Comparison of ENCODE assay signal across 8 cellular contexts in the genomic region with DNA sequence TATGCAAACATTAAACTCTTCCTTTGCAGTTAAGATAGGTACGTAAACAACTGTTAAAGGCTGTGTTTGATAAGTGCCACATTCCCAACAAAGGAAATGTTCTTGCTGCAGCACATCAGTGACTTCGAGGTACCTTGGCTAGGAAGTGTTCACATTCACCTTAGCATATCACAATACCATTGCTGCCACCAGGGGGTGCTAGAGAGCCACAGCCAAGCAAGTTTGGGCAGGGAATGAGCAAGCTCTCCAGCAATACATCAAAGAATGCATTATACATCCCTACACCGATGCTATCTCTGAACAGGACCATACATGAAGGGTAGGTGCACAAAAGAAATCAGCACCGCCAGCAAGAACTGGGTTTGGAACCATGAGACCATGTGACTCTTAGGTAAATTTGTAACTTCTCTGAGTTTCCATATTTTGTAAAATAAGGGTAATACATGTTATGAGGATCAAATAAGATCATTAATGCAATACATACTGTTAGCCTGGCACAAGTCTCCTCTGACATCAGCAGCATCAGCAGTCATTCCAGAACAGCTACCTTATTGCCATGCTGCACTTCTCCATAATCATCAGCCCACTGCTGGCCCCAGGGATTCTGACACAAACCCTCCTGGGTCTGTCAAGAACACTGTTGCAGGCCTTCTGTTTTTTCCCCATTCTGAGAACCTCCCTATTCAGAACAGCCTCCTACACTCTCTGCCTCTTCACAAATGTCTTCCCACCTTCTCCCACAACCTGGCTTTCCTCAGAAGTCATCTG. TPM values are rescaled to one million over a fixed set of nuclear protein-coding genes. Genes with fewer than 3 reads are reported as not detected.
DNase-seq lines count a peak whose midpoint lies in the region; ATAC-seq and TF ChIP-seq lines count a peak whose summit lies in the region.

No MANE protein-coding gene starts in this region.

- TF ChIP-seq CTCF in BE2C (IDR thresholded peaks at IDR 0.05; ENCODE audit: low read depth, low read length) (peak; percentile 99), endothelial cell (IDR thresholded peaks at IDR 0.05; ENCODE audit: unreplicated experiment) (peak; percentile 95), mucosa of descending colon (IDR thresholded peaks at IDR 0.05) (peak; percentile 91)

- H3K36me3 ChIP-seq in BE2C: peaks cover 15% of the 10 kb centered on the region
- H3K36me3 ChIP-seq in mucosa of descending colon (ENCODE audit: low read depth): no peaks in the 10 kb centered on the region

- intact Hi-C loops in mucosa of descending colon (cut with DNase I, micrococcal nuclease): loop anchor here (5.0 to 10.0 kb wide), 2 partner anchors 84 to 262 kb away; no protein-coding TSS in a partner anchor

- peaks cover 9% of the 10 kb centered on the region for H3K4me1 Mint-ChIP-seq in endothelial cell (ENCODE audit: unreplicated experiment)

- no peaks in the 10 kb centered on the region for H3K9me3 Mint-ChIP-seq in endothelial cell (ENCODE audit: unreplicated experiment)

- H3K27me3 Mint-ChIP-seq in endothelial cell (ENCODE audit: unreplicated experiment): peaks cover 2% of the 10 kb centered on the region

- H3K9me3 ChIP-seq in BE2C (no peaks in the 10 kb centered on the region), mucosa of descending colon (no peaks in the 10 kb centered on the region)

- ATAC-seq in HG03565 (IDR thresholded peaks at IDR 0.05; ENCODE audit: unreplicated experiment) (peak; percentile 66), mucosa of descending colon (peak; percentile 95)

- H3K27me3 ChIP-seq in BE2C: no peaks in the 10 kb centered on the region

- H3K27ac Mint-ChIP-seq in endothelial cell (ENCODE audit: unreplicated experiment): no peak overlapping the region

- peak; percentile 85 for DNase-seq in BE2C
- DNase-seq in GM19240 (ENCODE audit: insufficient read length, low spot score): peak; percentile 9
- DNase-seq in NK-92 treated with Interleukin-12 subunit alpha and Interleukin-12 subunit beta, amount 100 ng/mL, for 24 hours (lab: John Stamatoyannopoulos, UW): peak; percentile 49
- DNase-seq in activated CD8-positive, alpha-beta memory T cell treated with anti-CD3 and anti-CD28 coated beads for 4 hours (ENCODE audit: low read depth in 2 of 2): peak; percentile 72 to 78
- DNase-seq in endothelial cell (ENCODE audit: low spot score): peak; percentile 89
- peak in 2 of 3 donors; percentile 86 to 96 for DNase-seq in mucosa of descending colon
- peak; percentile 77 to 87 for DNase-seq in stimulated activated CD8-positive, alpha-beta memory T cell treated with anti-CD3 and anti-CD28 coated beads, Interleukin-7, amount 100 ng/mL, for 1 hour (ENCODE audit: low read depth in 2 of 2)

- peaks cover 9% of the 10 kb centered on the region for H3K36me3 Mint-ChIP-seq in endothelial cell (ENCODE audit: low read depth, unreplicated experiment)

- no peak overlapping the region for H3K4me3 Mint-ChIP-seq in endothelial cell (ENCODE audit: unreplicated experiment)

- H3K4me3 ChIP-seq in BE2C (ENCODE audit: low read depth, low read length): no peak overlapping the region
- no peak overlapping the region for H3K4me3 ChIP-seq in mucosa of descending colon

- H3K4me1 ChIP-seq in BE2C (no peaks in the 10 kb centered on the region; the same call in 1 of the 2 replicates), mucosa of descending colon (ENCODE audit: low read depth) (no peaks in the 10 kb centered on the region)

RNA-seq across cellular contexts. Expression of a gene that starts 37.6 kb away (rescaled TPM):
- polyA plus RNA-seq in BE2C (2012; ENCODE audit: insufficient read depth, insufficient read length, low read depth): 31.7 TPM
- total RNA-seq in endothelial cell (ENCODE audit: unreplicated experiment) (60.4 TPM), mucosa of descending colon (10 to 100 TPM; 36.3 to 80.6 (median 43.7) TPM)

Comparison
In these comparisons a context has a peak if more than half of its experiments do, and no peak if none do; other contexts are left out.
1. DNase-seq: peak in every context shown above with its lines; median percentile 91 in mucosa of descending colon; 89 in endothelial cell; 85 in BE2C; 82 in stimulated activated CD8-positive, alpha-beta memory T cell treated with anti-CD3 and anti-CD28 coated beads, Interleukin-7, amount 100 ng/mL, for 1 hour; 75 in activated CD8-positive, alpha-beta memory T cell treated with anti-CD3 and anti-CD28 coated beads for 4 hours; 49 in NK-92 treated with Interleukin-12 subunit alpha and Interleukin-12 subunit beta, amount 100 ng/mL, for 24 hours; 9 in GM19240.